Comparison of ENCODE assay signal across 8 cellular contexts in the genomic region with DNA sequence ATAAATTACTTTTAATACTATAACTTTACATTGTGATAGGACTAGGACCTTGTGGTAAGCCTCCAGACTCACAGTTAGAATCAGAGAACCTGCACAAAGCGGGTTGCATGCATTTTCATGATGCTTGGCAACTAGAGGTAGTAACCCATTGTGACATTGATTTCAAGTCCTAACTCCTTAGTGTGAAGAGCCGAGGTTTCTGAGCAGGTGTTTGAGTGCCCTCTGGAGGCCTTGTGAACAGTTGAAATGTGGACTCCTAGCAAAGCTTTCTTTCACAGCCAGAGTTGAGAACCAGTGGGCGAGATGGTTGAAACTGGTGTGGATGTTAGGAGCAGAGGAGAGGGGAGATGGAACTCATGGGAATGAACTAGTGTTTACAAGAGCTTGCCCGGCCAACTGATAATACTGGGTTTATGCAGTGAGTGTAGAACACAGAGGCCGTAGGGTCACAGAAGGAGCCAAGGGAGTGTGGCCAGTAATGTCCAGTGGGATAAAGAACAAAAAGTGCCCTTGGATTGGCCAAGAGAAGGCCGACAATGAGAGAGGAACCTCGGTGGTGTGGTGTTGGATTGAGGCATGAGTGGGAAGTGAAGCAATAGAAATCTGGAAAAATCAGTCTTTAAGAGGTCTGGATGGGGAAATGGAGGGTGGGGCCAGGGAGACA. TPM values are rescaled to one million over a fixed set of nuclear protein-coding genes. Genes with fewer than 3 reads are reported as not detected.
DNase-seq lines count a peak whose midpoint lies in the region; ATAC-seq and TF ChIP-seq lines count a peak whose summit lies in the region.

No MANE protein-coding gene starts in this region.

- no peak overlapping the region for H3K4me3 ChIP-seq in left lung

- H3K36me3 Mint-ChIP-seq in chondrocyte (ENCODE audit: low read depth) = peaks cover 14% of the 10 kb centered on the region

- no peak overlapping the region for H3K27ac ChIP-seq in left lung

- no peaks in the 10 kb centered on the region for H3K9me3 ChIP-seq in left lung

- intact Hi-C loops in Right ventricle myocardium inferior (cut with DNase I) (loop anchor here (2.0 to 5.0 kb wide), 2 partner anchors 79 to 272 kb away; partner anchors contain the start of gene ATP6V0A2), cardiac septum (cut with DNase I) (loop anchor here (2.0 to 10.0 kb wide), 2 partner anchors 79 to 329 kb away; no protein-coding TSS in a partner anchor), left lung (cut with DNase I) (no loop called here)

- peaks cover 6 to 12% of the 10 kb centered on the region in 2 donors for H3K4me1 ChIP-seq in left lung

- no peaks in the 10 kb centered on the region for H3K27me3 Mint-ChIP-seq in chondrocyte (ENCODE audit: low read depth)

- no peaks in the 10 kb centered on the region for H3K27me3 ChIP-seq in left lung

- no peak for DNase-seq in Right ventricle myocardium inferior (ENCODE audit: missing footprints)
- no peak for DNase-seq in cardiac septum (ENCODE audit: low spot score)
- DNase-seq in NCI-H2107 (lab: John Stamatoyannopoulos, UW) = peak; percentile 62
- peak; percentile 28 for DNase-seq in UCSD-AML1 (lab: John Stamatoyannopoulos, UW; ENCODE audit: unreplicated experiment)
- no peak for DNase-seq in chondrocyte (ENCODE audit: low spot score)
- no peak for DNase-seq in left lung
- peak; percentile 15 for DNase-seq in stimulated activated naive CD8-positive, alpha-beta T cell treated with anti-CD3 and anti-CD28 coated beads, Interleukin-15, Interleukin-2, amounts not matched to agents 100 U/mL and 50 U/mL, for 24 hours

- H3K4me1 Mint-ChIP-seq in chondrocyte (ENCODE audit: low read depth) = peaks cover 38% of the 10 kb centered on the region

- TF ChIP-seq CTCF in chondrocyte (IDR thresholded peaks at IDR 0.05) = peak; percentile 83
- peak; percentile 31 to 52 for TF ChIP-seq CTCF in left lung (IDR thresholded peaks at IDR 0.05)

- H3K9me3 Mint-ChIP-seq in chondrocyte (ENCODE audit: low read depth) = no peaks in the 10 kb centered on the region

- ATAC-seq in Right ventricle myocardium inferior (peak; percentile 72), left lung (peak; percentile 88), GM21786 (IDR thresholded peaks at IDR 0.05; ENCODE audit: unreplicated experiment) (no peak)
- ATAC-seq in stimulated activated naive CD8-positive, alpha-beta T cell treated with anti-CD3 and anti-CD28 coated beads, Interleukin-15, Interleukin-2, amounts not matched to agents 100 U/mL and 50 U/mL, for 24 hours = peak; percentile 61

- H3K36me3 ChIP-seq in left lung = peaks cover 0 to 12% of the 10 kb centered on the region in 2 donors

- no peak overlapping the region for H3K27ac Mint-ChIP-seq in chondrocyte (ENCODE audit: unreplicated experiment)

- no peak overlapping the region for H3K4me3 Mint-ChIP-seq in chondrocyte (ENCODE audit: unreplicated experiment)

RNA-seq across cellular contexts. Expression of gene ZNF664, which starts 10.9 kb away (rescaled TPM):
- total RNA-seq in Right ventricle myocardium inferior (86.6 TPM), cardiac septum (94.0 TPM), chondrocyte (86.7 to 99.8 TPM (median 88.0 TPM) in 3 replicates), left lung (10 to 100 TPM; 85.8 to 98.8 TPM)

RNA-seq across cellular contexts. Expression of gene CCDC92, which starts 11.3 kb away (rescaled TPM):
- 58.2 TPM for total RNA-seq in Right ventricle myocardium inferior
- total RNA-seq in cardiac septum = 48.3 TPM
- 63.0 to 74.7 TPM (median 68.8 TPM) in 3 replicates for total RNA-seq in chondrocyte
- total RNA-seq in left lung = 10 to 100 TPM; 40.2 to 54.0 TPM

Comparison
In these comparisons a context has a peak if more than half of its experiments do, and no peak if none do; other contexts are left out.
1. DNase-seq: peak in NCI-H2107 (single experiment), UCSD-AML1 (single experiment) and stimulated activated naive CD8-positive, alpha-beta T cell treated with anti-CD3 and anti-CD28 coated beads, Interleukin-15, Interleukin-2, amounts not matched to agents 100 U/mL and 50 U/mL, for 24 hours (single experiment); none in Right ventricle myocardium inferior (single experiment), cardiac septum (single experiment), chondrocyte (single experiment) and left lung (0 of 2).
2. intact Hi-C loops: an anchor here in Right ventricle myocardium inferior (2.0 to 5.0 kb wide) and cardiac septum (2.0 to 10.0 kb wide); none called in left lung.